Comparison of ENCODE assay signal across 8 cellular contexts in the genomic region with DNA sequence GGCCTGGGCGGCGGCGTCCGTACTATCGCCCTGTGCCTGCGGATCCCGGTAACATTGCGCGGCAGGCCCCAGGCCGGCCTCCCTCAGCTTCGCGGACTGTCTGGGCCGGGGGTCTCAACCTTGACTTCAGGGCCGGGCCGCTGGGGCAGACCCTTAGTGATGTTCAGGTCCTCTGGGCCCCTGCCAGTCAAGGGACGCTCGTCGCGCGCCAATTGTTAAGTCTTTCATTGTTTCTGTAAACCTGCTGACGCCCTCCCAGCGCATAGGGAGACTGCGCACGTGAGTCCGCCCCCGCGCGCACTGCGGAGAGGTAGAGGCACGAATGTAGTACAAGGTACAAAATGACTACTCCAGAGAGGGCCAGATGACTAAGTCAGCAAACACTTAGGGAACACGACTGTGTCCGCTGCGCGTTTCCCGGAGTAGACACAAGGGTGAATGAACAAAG. TPM values are rescaled to one million over a fixed set of nuclear protein-coding genes. Genes with fewer than 3 reads are reported as not detected.
DNase-seq lines count a peak whose midpoint lies in the region; ATAC-seq and TF ChIP-seq lines count a peak whose summit lies in the region.

No MANE protein-coding gene starts in this region.

- no peaks in the 10 kb centered on the region for H3K9me2 ChIP-seq in PC-3 (replicated peaks; ENCODE audit: low read length)

- H3K27ac ChIP-seq in PC-3 (ENCODE audit: low read length) (peak overlapping the region; percentile 41), left ventricle myocardium inferior (replicated peaks) (peak overlapping the region; percentile 97), psoas muscle (peak overlapping the region; percentile 87)

- intact Hi-C loops in PC-3 (cut with micrococcal nuclease): no loop called here
- intact Hi-C loops in left ventricle myocardium inferior (cut with micrococcal nuclease): no loop called here
- intact Hi-C loops in psoas muscle (cut with DNase I): loop anchor here in 1 of 2 donors (5.0 kb wide), 1 partner anchor 42 kb away; no protein-coding TSS in a partner anchor

- TF ChIP-seq CTCF in PC-3 (conservative IDR thresholded peaks at IDR 0.05; ENCODE audit: low read depth, low read length) (no peak), left ventricle myocardium inferior (IDR thresholded peaks at IDR 0.05; ENCODE audit: borderline replicate concordance) (no peak), psoas muscle (IDR thresholded peaks at IDR 0.05) (no peak)

- no peaks in the 10 kb centered on the region for H3F3A ChIP-seq in PC-3 (ENCODE audit: low read length, unreplicated experiment)

- DNase-seq in NCI-H748 (lab: John Stamatoyannopoulos, UW; ENCODE audit: unreplicated experiment): peak; percentile 55
- no peak for DNase-seq in NCI-H748 treated with DMSO at 0.1 percent for 48 hours (lab: John Stamatoyannopoulos, UW)
- peak; percentile 61 for DNase-seq in PC-3
- DNase-seq in activated naive CD8-positive, alpha-beta T cell treated with anti-CD3 and anti-CD28 coated beads for 36 hours: peak; percentile 75
- peak; percentile 43 for DNase-seq in left ventricle myocardium inferior
- DNase-seq in psoas muscle: peak in 1 of 2 donors; percentile 57

- peak; percentile 30 for ATAC-seq in HG03066 (IDR thresholded peaks at IDR 0.05; ENCODE audit: low read depth, unreplicated experiment)
- ATAC-seq in PC-3: peak; percentile 33
- ATAC-seq in psoas muscle: peak; percentile 48 to 69 (median 62)
- no peak for ATAC-seq in GM21717 (IDR thresholded peaks at IDR 0.05; ENCODE audit: unreplicated experiment)

- no peaks in the 10 kb centered on the region for H3K36me3 ChIP-seq in PC-3 (ENCODE audit: low read depth, low read length)
- H3K36me3 ChIP-seq in left ventricle myocardium inferior: no peaks in the 10 kb centered on the region
- H3K36me3 ChIP-seq in psoas muscle (ENCODE audit: insufficient read depth in 1 of 2, low read depth in 1 of 2): no peaks in the 10 kb centered on the region

- H3K27me3 Mint-ChIP-seq in activated naive CD8-positive, alpha-beta T cell treated with anti-CD3 and anti-CD28 coated beads for 36 hours: no peaks in the 10 kb centered on the region

- peak overlapping the region; percentile 83 for H3K4me3 ChIP-seq in PC-3 (ENCODE audit: low read length)
- H3K4me3 ChIP-seq in left ventricle myocardium inferior: peak overlapping the region; percentile 89
- H3K4me3 ChIP-seq in psoas muscle: peak overlapping the region; percentile 83

- H3K4me1 Mint-ChIP-seq in activated naive CD8-positive, alpha-beta T cell treated with anti-CD3 and anti-CD28 coated beads for 36 hours: peaks cover 32% of the 10 kb centered on the region

- H3K4me3 Mint-ChIP-seq in activated naive CD8-positive, alpha-beta T cell treated with anti-CD3 and anti-CD28 coated beads for 36 hours: peak overlapping the region; percentile 90

- H3K9me3 ChIP-seq in PC-3 (ENCODE audit: low read length) (no peaks in the 10 kb centered on the region), left ventricle myocardium inferior (replicated peaks) (no peaks in the 10 kb centered on the region), psoas muscle (no peaks in the 10 kb centered on the region)

- peak overlapping the region; percentile 99 for H3K4me2 ChIP-seq in PC-3 (ENCODE audit: low read length)

- no peaks in the 10 kb centered on the region for H3K9me3 Mint-ChIP-seq in activated naive CD8-positive, alpha-beta T cell treated with anti-CD3 and anti-CD28 coated beads for 36 hours

- H3K36me3 Mint-ChIP-seq in activated naive CD8-positive, alpha-beta T cell treated with anti-CD3 and anti-CD28 coated beads for 36 hours: peaks cover 18% of the 10 kb centered on the region

- H3K4me1 ChIP-seq in PC-3 (ENCODE audit: insufficient read depth, low read length): peaks cover 16% of the 10 kb centered on the region
- H3K4me1 ChIP-seq in left ventricle myocardium inferior: peaks cover 48% of the 10 kb centered on the region
- H3K4me1 ChIP-seq in psoas muscle: peaks cover 30% of the 10 kb centered on the region

- H3K9ac ChIP-seq in PC-3 (ENCODE audit: low read length): peak overlapping the region; percentile 80

- H4K20me1 ChIP-seq in PC-3 (ENCODE audit: low read length): peaks cover 5% of the 10 kb centered on the region; the same call in 1 of the 2 replicates

- H3K27me3 ChIP-seq in PC-3 (ENCODE audit: low read length) (no peaks in the 10 kb centered on the region), left ventricle myocardium inferior (ENCODE audit: low read depth) (no peaks in the 10 kb centered on the region), psoas muscle (ENCODE audit: insufficient read depth in 3 of 3, low read length in 2 of 3) (no peaks in the 10 kb centered on the region)

- 2 to 4% (median 4%) methylated on average over 34 to 35 of the region's 35 CpGs for WGBS in psoas muscle, 3 donors

- BruUV-seq in PC-3 (replicated peaks; lab: Mats Ljungman, UMichigan): no TSS peak

- peak overlapping the region; percentile 99 for H2AFZ ChIP-seq in PC-3 (ENCODE audit: low read length)

- H3K27ac Mint-ChIP-seq in activated naive CD8-positive, alpha-beta T cell treated with anti-CD3 and anti-CD28 coated beads for 36 hours: peak overlapping the region; percentile 83

- POLR2A ChIA-PET in PC-3 (lab: Charles Lee; ENCODE audit: unreplicated experiment): no interaction called here

- CTCF ChIA-PET in PC-3 (lab: Charles Lee): interaction anchor here (1.4 kb wide), 1 partner anchor 12 kb away, joined by 7 read pairs; no protein-coding TSS in a partner anchor

- H3K79me2 ChIP-seq in PC-3 (ENCODE audit: low read length): peaks cover 39% of the 10 kb centered on the region

RNA-seq across cellular contexts. Expression of a gene that starts 0.5 kb away (rescaled TPM):
- total RNA-seq in PC-3 (2014; rRNA removed) (57.3 and 62.9 TPM in 2 replicates), left ventricle myocardium inferior (52.6 TPM), psoas muscle (10 to 100 TPM; 24.6 to 46.7 (median 28.9) TPM)
- total RNA-seq in activated naive CD8-positive, alpha-beta T cell treated with anti-CD3 and anti-CD28 coated beads for 36 hours: 10 to 100 TPM; 54.9 to 64.8 TPM
- 10 to 100 TPM; 33.9 to 68.3 (median 37.4) TPM for polyA plus RNA-seq in psoas muscle

RNA-seq across cellular contexts. Expression of a gene that starts 38.4 kb away (rescaled TPM):
- total RNA-seq in PC-3 (2014; rRNA removed) (0.11 and 0.12 TPM in 2 replicates), left ventricle myocardium inferior (1.5 TPM), psoas muscle (under 1 TPM; 0.28 to 0.80 (median 0.64) TPM)
- under 1 TPM; 0.27 to 0.36 TPM for total RNA-seq in activated naive CD8-positive, alpha-beta T cell treated with anti-CD3 and anti-CD28 coated beads for 36 hours
- polyA plus RNA-seq in psoas muscle: under 1 TPM; 0.03 to 0.14 (median 0.09) TPM

RNA-seq across cellular contexts. Expression of a gene that starts 59.7 kb away (rescaled TPM):
- total RNA-seq in PC-3 (2014; rRNA removed) (not detected in 2 replicates), left ventricle myocardium inferior (38.0 TPM), psoas muscle (1 to 10 TPM; 3.1 to 7.6 (median 6.1) TPM)
- total RNA-seq in activated naive CD8-positive, alpha-beta T cell treated with anti-CD3 and anti-CD28 coated beads for 36 hours: 1 to 10 TPM; 7.0 to 7.1 TPM
- 1 to 10 TPM; 1.8 to 2.6 (median 2.1) TPM for polyA plus RNA-seq in psoas muscle

Comparison
In these comparisons a context has a peak if more than half of its experiments do, and no peak if none do; other contexts are left out.
1. H3K27ac ChIP-seq: peak in every context shown above with its lines; median percentile 97 in left ventricle myocardium inferior; 87 in psoas muscle; 41 in PC-3.